ENCODE assay signal across 1 cellular context in the genomic region with DNA sequence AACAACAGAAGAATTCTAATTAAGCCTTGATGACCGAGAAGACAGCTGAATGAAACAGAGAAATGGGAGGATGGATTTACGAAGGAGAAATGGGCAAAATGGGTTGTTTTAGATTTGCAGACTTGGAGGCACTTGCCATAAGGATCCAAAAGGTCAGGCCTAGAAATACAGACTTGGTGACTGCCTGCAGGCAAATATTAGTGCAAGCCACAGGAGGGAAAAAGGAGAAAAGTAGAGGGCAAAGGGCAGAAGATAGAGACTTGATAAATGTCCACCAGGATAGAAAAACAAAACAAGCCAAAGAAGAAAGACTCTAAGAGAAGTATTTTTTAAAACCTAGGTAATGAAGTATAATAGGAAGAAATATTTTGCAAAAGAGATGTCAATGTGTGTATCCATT.
TF ChIP-seq lines count a peak whose summit lies in the region.

No MANE protein-coding gene starts in this region.

TF ChIP-seq in A549, 52 proteins besides CTCF, POLR2A, EP300 and RAD21:
- TF ChIP-seq, protein P1, sequence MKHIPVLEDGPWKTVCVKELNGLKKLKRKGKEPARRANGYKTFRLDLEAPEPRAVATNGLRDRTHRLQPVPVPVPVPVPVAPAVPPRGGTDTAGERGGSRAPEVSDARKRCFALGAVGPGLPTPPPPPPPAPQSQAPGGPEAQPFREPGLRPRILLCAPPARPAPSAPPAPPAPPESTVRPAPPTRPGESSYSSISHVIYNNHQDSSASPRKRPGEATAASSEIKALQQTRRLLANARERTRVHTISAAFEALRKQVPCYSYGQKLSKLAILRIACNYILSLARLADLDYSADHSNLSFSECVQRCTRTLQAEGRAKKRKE (CRISPR knock-in tag; IDR thresholded peaks at IDR 0.05; ENCODE audit: low read depth), result no peak
- TF ChIP-seq RFX5 (IDR thresholded peaks at IDR 0.05), result no peak
- TF ChIP-seq JUNB (IDR thresholded peaks at IDR 0.05), result 0 out of 2 replicates have a peak, but pooled peaks have one; percentile 4
- no peak for TF ChIP-seq GATA3 (IDR thresholded peaks at IDR 0.05; ENCODE audit: borderline replicate concordance)
